In genomic region chr11:34640050-34640971, GRCh38 we compare ENCODE assay signal across 8 cellular contexts. TPM values are rescaled to one million over a fixed set of nuclear protein-coding genes. Genes with fewer than 3 reads are reported as not detected.
DNase-seq lines count a peak whose midpoint lies in the region; ATAC-seq and TF ChIP-seq lines count a peak whose summit lies in the region.

No MANE protein-coding gene starts in this region.

- no peaks in the 10 kb centered on the region for H3K9me3 Mint-ChIP-seq in activated T-cell treated with anti-CD3 and anti-CD28 coated beads, Interleukin-2, amount 50 U/mL, for 4 hours
- H3K9me3 Mint-ChIP-seq in activated CD8-positive, alpha-beta memory T cell treated with anti-CD3 and anti-CD28 coated beads, Interleukin-2, amount 10 ng/mL, durations not matched to agents 7 days and 5 days (ENCODE audit: low read depth), result no peaks in the 10 kb centered on the region

- H3K27ac ChIP-seq in 22Rv1, result peak overlapping the region; percentile 99

- H3K36me3 Mint-ChIP-seq in activated T-cell treated with anti-CD3 and anti-CD28 coated beads, Interleukin-2, amount 50 U/mL, for 4 hours (ENCODE audit: insufficient read depth), result no peaks in the 10 kb centered on the region
- H3K36me3 Mint-ChIP-seq in activated CD8-positive, alpha-beta memory T cell treated with anti-CD3 and anti-CD28 coated beads, Interleukin-2, amount 10 ng/mL, durations not matched to agents 7 days and 5 days, result no peaks in the 10 kb centered on the region

- H3K4me3 Mint-ChIP-seq in activated T-cell treated with anti-CD3 and anti-CD28 coated beads, Interleukin-2, amount 50 U/mL, for 4 hours, result no peak overlapping the region
- H3K4me3 Mint-ChIP-seq in activated CD8-positive, alpha-beta memory T cell treated with anti-CD3 and anti-CD28 coated beads, Interleukin-2, amount 10 ng/mL, durations not matched to agents 7 days and 5 days, result no peak overlapping the region

- DNase-seq in NCI-H526 (lab: John Stamatoyannopoulos, UW) (peak; percentile 95 to 97), islet precursor cell (peak; percentile 93)
- no peak for DNase-seq in activated T-cell treated with anti-CD3 and anti-CD28 coated beads, Interleukin-2, amount 50 U/mL, for 4 hours
- no peak for DNase-seq in stimulated activated CD4-positive, alpha-beta T cell treated with anti-CD3 and anti-CD28 coated beads, Interleukin-12 subunit alpha, Interleukin-12 subunit beta, amount 100 ng/mL, for 4 hours
- no peak for DNase-seq in activated CD8-positive, alpha-beta memory T cell treated with anti-CD3 and anti-CD28 coated beads, Interleukin-2, amount 10 ng/mL, durations not matched to agents 7 days and 5 days

- no peak overlapping the region for H3K27ac Mint-ChIP-seq in activated CD8-positive, alpha-beta memory T cell treated with anti-CD3 and anti-CD28 coated beads, Interleukin-2, amount 10 ng/mL, durations not matched to agents 7 days and 5 days

- H3K4me1 Mint-ChIP-seq in activated T-cell treated with anti-CD3 and anti-CD28 coated beads, Interleukin-2, amount 50 U/mL, for 4 hours (ENCODE audit: low read depth), result no peaks in the 10 kb centered on the region
- no peaks in the 10 kb centered on the region for H3K4me1 Mint-ChIP-seq in activated CD8-positive, alpha-beta memory T cell treated with anti-CD3 and anti-CD28 coated beads, Interleukin-2, amount 10 ng/mL, durations not matched to agents 7 days and 5 days

- TF ChIP-seq CTCF in 22Rv1 (IDR thresholded peaks at IDR 0.05), result no peak

- CTCF ChIA-PET in activated CD8-positive, alpha-beta memory T cell treated with anti-CD3 and anti-CD28 coated beads, Interleukin-2, amount 10 ng/mL, durations not matched to agents 7 days and 5 days (lab: Charles Lee), result interaction anchor here (1.0 to 1.5 kb wide), 3 partner anchors 9 to 15 kb away, joined by 3 read pairs; no protein-coding TSS in a partner anchor

- ATAC-seq in GM21619 (IDR thresholded peaks at IDR 0.05; ENCODE audit: unreplicated experiment), result peak; percentile 82
- no peak for ATAC-seq in HG03439 (IDR thresholded peaks at IDR 0.05; ENCODE audit: unreplicated experiment)
- no peak for ATAC-seq in activated T-cell treated with anti-CD3 and anti-CD28 coated beads, Interleukin-2, amount 50 U/mL, for 4 hours
- ATAC-seq in activated CD8-positive, alpha-beta memory T cell treated with anti-CD3 and anti-CD28 coated beads, Interleukin-2, amount 10 ng/mL, durations not matched to agents 7 days and 5 days, result no peak

- H3K27me3 Mint-ChIP-seq in activated T-cell treated with anti-CD3 and anti-CD28 coated beads, Interleukin-2, amount 50 U/mL, for 4 hours (ENCODE audit: low read depth), result peaks cover 16% of the 10 kb centered on the region
- H3K27me3 Mint-ChIP-seq in activated CD8-positive, alpha-beta memory T cell treated with anti-CD3 and anti-CD28 coated beads, Interleukin-2, amount 10 ng/mL, durations not matched to agents 7 days and 5 days, result peaks cover 77% of the 10 kb centered on the region

RNA-seq across cellular contexts. Expression of gene EHF, which starts 19.4 kb away (rescaled TPM):
- total RNA-seq in activated T-cell treated with anti-CD3 and anti-CD28 coated beads, Interleukin-2, amount 50 U/mL, for 4 hours, result under 1 TPM; 0.16 to 0.40 (median 0.37) TPM
- under 1 TPM; 0.07 to 0.44 TPM for total RNA-seq in activated CD8-positive, alpha-beta memory T cell treated with anti-CD3 and anti-CD28 coated beads, Interleukin-2, amount 10 ng/mL, durations not matched to agents 7 days and 5 days

Comparison
In these comparisons a context has a peak if more than half of its experiments do, and no peak if none do; other contexts are left out.
1. DNase-seq: peak in NCI-H526 (2 of 2) and islet precursor cell (single experiment); none in activated T-cell treated with anti-CD3 and anti-CD28 coated beads, Interleukin-2, amount 50 U/mL, for 4 hours (single experiment), stimulated activated CD4-positive, alpha-beta T cell treated with anti-CD3 and anti-CD28 coated beads, Interleukin-12 subunit alpha, Interleukin-12 subunit beta, amount 100 ng/mL, for 4 hours (single experiment) and activated CD8-positive, alpha-beta memory T cell treated with anti-CD3 and anti-CD28 coated beads, Interleukin-2, amount 10 ng/mL, durations not matched to agents 7 days and 5 days (single experiment).